ENCODE assay signal across 8 cellular contexts in the genomic region with DNA sequence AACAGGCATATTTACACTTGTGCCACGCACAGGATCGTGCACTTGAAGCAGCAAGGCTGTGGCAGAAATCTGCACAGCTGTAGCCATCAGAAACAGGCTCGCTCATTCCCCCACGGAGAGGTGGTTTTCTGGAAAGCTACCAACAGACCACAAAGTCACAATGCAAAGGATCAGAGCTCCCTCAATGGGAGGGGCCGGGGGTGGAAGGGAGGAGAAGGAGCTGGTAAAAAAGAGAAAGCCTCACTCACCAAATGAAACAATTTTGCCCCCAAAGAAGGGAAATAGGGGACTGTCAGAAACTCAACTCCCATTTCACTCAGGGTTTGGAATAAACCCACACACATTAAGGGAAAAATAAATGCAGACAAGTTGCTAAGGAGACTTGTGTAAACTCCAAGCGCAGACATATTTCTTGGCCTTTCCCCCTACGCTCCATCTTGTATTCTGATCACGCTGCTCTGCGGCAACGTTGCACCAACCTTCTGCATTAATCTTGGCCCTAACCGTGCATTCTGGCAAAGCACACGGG. TPM values are rescaled to one million over a fixed set of nuclear protein-coding genes. Genes with fewer than 3 reads are reported as not detected.
DNase-seq lines count a peak whose midpoint lies in the region; ATAC-seq and TF ChIP-seq lines count a peak whose summit lies in the region.
"Had no signal": no experiment of that assay in that cellular context is flagged by ENCODE, and none has a peak within 500 bp of the region (broad histone marks: within the 10 kb centered on the region; RNA-seq: fewer than 3 reads in every experiment).

No MANE protein-coding gene starts in this region.

- peak; percentile 18 for DNase-seq in NB4 (ENCODE audit: low read depth)
- DNase-seq in left lung: peak in 1 of 2 donors; percentile 32
- no peak for DNase-seq in type B pancreatic cell (ENCODE audit: extremely low spot score, unreplicated experiment)
- DNase-seq in activated CD4-positive, alpha-beta T cell treated with anti-CD3 and anti-CD28 coated beads for 36 hours: no peak
- DNase-seq in OCI-M2 (lab: John Stamatoyannopoulos, UW; ENCODE audit: unreplicated experiment): no peak

- peaks cover 19% of the 10 kb centered on the region for H3K4me1 Mint-ChIP-seq in type B pancreatic cell (ENCODE audit: unreplicated experiment)
- H3K4me1 Mint-ChIP-seq in activated CD4-positive, alpha-beta T cell treated with anti-CD3 and anti-CD28 coated beads for 36 hours: peaks cover 5% of the 10 kb centered on the region

- no peaks in the 10 kb centered on the region for H3K36me3 ChIP-seq in left lung

- no peak for TF ChIP-seq POLR2A in NB4 (IDR thresholded peaks at IDR 0.05; ENCODE audit: extremely low read depth, insufficient read length)

- peak; percentile 33 for ATAC-seq in left lung
- no peak for ATAC-seq in activated CD4-positive, alpha-beta T cell treated with anti-CD3 and anti-CD28 coated beads for 36 hours
- ATAC-seq in GM21381 (IDR thresholded peaks at IDR 0.05; ENCODE audit: unreplicated experiment): no peak
- ATAC-seq: K562 had no signal

- H3K9me3 ChIP-seq in left lung: no peaks in the 10 kb centered on the region

- peak overlapping the region; percentile 46 for H3K27ac Mint-ChIP-seq in type B pancreatic cell
- no peak overlapping the region for H3K27ac Mint-ChIP-seq in activated CD4-positive, alpha-beta T cell treated with anti-CD3 and anti-CD28 coated beads for 36 hours

- H3K27me3 Mint-ChIP-seq in type B pancreatic cell: peaks cover under 1% of the 10 kb centered on the region
- peaks cover 10% of the 10 kb centered on the region for H3K27me3 Mint-ChIP-seq in activated CD4-positive, alpha-beta T cell treated with anti-CD3 and anti-CD28 coated beads for 36 hours

- peaks cover under 1% of the 10 kb centered on the region for H3K36me3 Mint-ChIP-seq in type B pancreatic cell
- H3K36me3 Mint-ChIP-seq in activated CD4-positive, alpha-beta T cell treated with anti-CD3 and anti-CD28 coated beads for 36 hours (ENCODE audit: low read depth): no peaks in the 10 kb centered on the region

- POLR2A ChIA-PET in activated CD4-positive, alpha-beta T cell treated with anti-CD3 and anti-CD28 coated beads for 36 hours (lab: Charles Lee): no interaction called here

- no peaks in the 10 kb centered on the region for H3K4me1 ChIP-seq in left lung

- TF ChIP-seq CTCF in NB4 (IDR thresholded peaks at IDR 0.05; ENCODE audit: low read depth, low read length) (no peak), left lung (IDR thresholded peaks at IDR 0.05) (no peak), type B pancreatic cell (conservative IDR thresholded peaks at IDR 0.05) (no peak)

- H3K4me3 Mint-ChIP-seq in type B pancreatic cell: peak overlapping the region; percentile 35
- no peak overlapping the region for H3K4me3 Mint-ChIP-seq in activated CD4-positive, alpha-beta T cell treated with anti-CD3 and anti-CD28 coated beads for 36 hours

- no peaks in the 10 kb centered on the region for H3K27me3 ChIP-seq in left lung

- H3K27ac ChIP-seq in cingulate gyrus (ENCODE audit: low read depth, low read length) (peak overlapping the region; percentile 92), left lung (peak overlapping the region in 1 of 2 donors; percentile 66)

- peaks cover under 1% of the 10 kb centered on the region for H3K9me3 Mint-ChIP-seq in type B pancreatic cell
- no peaks in the 10 kb centered on the region for H3K9me3 Mint-ChIP-seq in activated CD4-positive, alpha-beta T cell treated with anti-CD3 and anti-CD28 coated beads for 36 hours (ENCODE audit: low read depth)

- intact Hi-C loops in left lung (cut with DNase I): no loop called here
- intact Hi-C loops in activated CD4-positive, alpha-beta T cell treated with anti-CD3 and anti-CD28 coated beads for 36 hours (cut with DNase I, micrococcal nuclease): no loop called here

- no peak overlapping the region for H3K4me3 ChIP-seq in NB4 (ENCODE audit: low read depth, low read length)
- H3K4me3 ChIP-seq in left lung: no peak overlapping the region
- H3K4me3 ChIP-seq: K562 had no signal

- CTCF ChIA-PET in activated CD4-positive, alpha-beta T cell treated with anti-CD3 and anti-CD28 coated beads for 36 hours (lab: Charles Lee): no interaction called here

RNA-seq across cellular contexts. Expression of a gene that starts 43.2 kb away (rescaled TPM):
- total RNA-seq in left lung (under 1 TPM; 0.55 to 0.79 TPM), type B pancreatic cell (ENCODE audit: low replicate concordance) (0.33 and 0.48 TPM in 2 replicates)
- total RNA-seq in activated CD4-positive, alpha-beta T cell treated with anti-CD3 and anti-CD28 coated beads for 36 hours: not detected
- total RNA-seq: K562 had no signal
